ENCODE assay signal across 1 cellular context in genomic region chr4:76449362-76449767, GRCh38.
TF ChIP-seq lines count a peak whose summit lies in the region.

No MANE protein-coding gene starts in this region.

TF ChIP-seq in endothelial cell of umbilical vein, 7 proteins besides CTCF, POLR2A, EP300 and RAD21:
- TF ChIP-seq JUN (IDR thresholded peaks at IDR 0.05; ENCODE audit: borderline replicate concordance, insufficient read depth, insufficient read length, low read depth): peak; percentile 5
- TF ChIP-seq FOS (IDR thresholded peaks at IDR 0.05; ENCODE audit: borderline replicate concordance, insufficient read depth, low read length): peak; percentile 56
- no peak for TF ChIP-seq GATA2 (IDR thresholded peaks at IDR 0.05; ENCODE audit: insufficient read depth, insufficient read length, low read depth, low read length)
- no peak for TF ChIP-seq EZH2 (IDR thresholded peaks at IDR 0.05; ENCODE audit: borderline replicate concordance, low read depth, low read length, severe bottlenecking)
- TF ChIP-seq POLR2AphosphoS5 (IDR thresholded peaks at IDR 0.05; ENCODE audit: insufficient read depth, low read depth, low read length): peak; percentile 76
- TF ChIP-seq, protein P1, sequence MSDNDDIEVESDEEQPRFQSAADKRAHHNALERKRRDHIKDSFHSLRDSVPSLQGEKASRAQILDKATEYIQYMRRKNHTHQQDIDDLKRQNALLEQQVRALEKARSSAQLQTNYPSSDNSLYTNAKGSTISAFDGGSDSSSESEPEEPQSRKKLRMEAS (IDR thresholded peaks at IDR 0.05; ENCODE audit: insufficient read depth, insufficient read length): peak; percentile 27
- no peak for TF ChIP-seq MYC (IDR thresholded peaks at IDR 0.05; ENCODE audit: low read depth, low read length)
